17 cellular contexts compared by ENCODE assay signal in genomic region chrX:110173192-110174175, GRCh38.
A peak's percentile ranks its signal among the peaks of the same experiment; 100 is the strongest.
DNase-seq lines count a peak whose midpoint lies in the region; ATAC-seq and TF ChIP-seq lines count a peak whose summit lies in the region.
"Had no signal": no experiment of that assay in that cellular context is flagged by ENCODE, and none has a peak within 500 bp of the region (broad histone marks: within the 10 kb centered on the region; RNA-seq: fewer than 3 reads in every experiment).

No MANE protein-coding gene starts in this region.

- WGBS in esophagus, 2 donors, result 66 to 75% methylated on average over 19 of the region's 19 CpGs

- no peaks in the 10 kb centered on the region for H4K20me1 ChIP-seq in PC-9 (ENCODE audit: insufficient read depth)

- peak overlapping the region; percentile 44 for H3K27ac ChIP-seq in PC-9
- H3K27ac ChIP-seq in esophagus (ENCODE audit: low read depth in 2 of 2, low read length in 1 of 2), result peak overlapping the region; percentile 47 to 76
- H3K27ac ChIP-seq: parathyroid adenoma, uterus had no signal

- ATAC-seq in HG03378 (IDR thresholded peaks at IDR 0.05; ENCODE audit: unreplicated experiment) (no peak), HG02852 (IDR thresholded peaks at IDR 0.05; ENCODE audit: unreplicated experiment) (no peak)
- ATAC-seq: activated T-cell treated with anti-CD3 and anti-CD28 coated beads, Interleukin-2, amount 50 U/mL, for 72 hours had no signal

- no peaks in the 10 kb centered on the region for H3K36me3 ChIP-seq in PC-9 (ENCODE audit: low read depth)
- H3K36me3 ChIP-seq in esophagus (ENCODE audit: control insufficient read depth in 2 of 2, insufficient read depth in 2 of 2, low read length in 1 of 2), result no peaks in the 10 kb centered on the region
- H3K36me3 ChIP-seq: uterus had no signal

- H3K4me1 ChIP-seq in PC-9 (replicated peaks; ENCODE audit: insufficient read depth) (peaks cover 27% of the 10 kb centered on the region), esophagus (ENCODE audit: control insufficient read depth in 2 of 2, insufficient read depth in 2 of 2, low read length in 1 of 2) (peaks cover 0 to 22% of the 10 kb centered on the region in 2 donors)
- H3K4me1 ChIP-seq: parathyroid adenoma, uterus had no signal

- H3F3A ChIP-seq in PC-9 (ENCODE audit: insufficient read depth, low read depth), result peaks cover 14% of the 10 kb centered on the region

- no peak overlapping the region for H2AFZ ChIP-seq in PC-9
- H2AFZ ChIP-seq: parathyroid adenoma had no signal

- TF ChIP-seq CTCF in PC-9 (conservative IDR thresholded peaks at IDR 0.05), result no peak

- H3K9me3 ChIP-seq in PC-9 (ENCODE audit: insufficient read depth, low read depth) (no peaks in the 10 kb centered on the region), esophagus (ENCODE audit: control insufficient read depth in 2 of 2, insufficient read depth in 1 of 2, low read depth in 1 of 2, low read length in 1 of 2) (no peaks in the 10 kb centered on the region)
- H3K9me3 ChIP-seq: uterus had no signal

- H3K79me2 ChIP-seq in PC-9 (ENCODE audit: low read depth), result no peaks in the 10 kb centered on the region
- H3K79me2 ChIP-seq: parathyroid adenoma had no signal

- intact Hi-C loops in PC-9 (cut with micrococcal nuclease; ENCODE audit: unreplicated experiment), result loop anchor here (1.0 kb wide), 1 partner anchor 229 kb away; no protein-coding TSS in a partner anchor

- DNase-seq in AG20443 (ENCODE audit: low spot score), result peak; percentile 34
- peak; percentile 77 to 79 for DNase-seq in PC-9
- peak; percentile 35 for DNase-seq in myocyte (ENCODE audit: low read depth)
- no peak for DNase-seq in NCI-H446 treated with DMSO at 0.1 percent for 48 hours (lab: John Stamatoyannopoulos, UW)
- DNase-seq in G401 (ENCODE audit: low spot score), result no peak
- DNase-seq: activated CD4-positive, alpha-beta T cell treated with anti-CD3 and anti-CD28 coated beads, Interleukin-2, amount 10 ng/mL, durations not matched to agents 7 days and 5 days; activated T-cell treated with anti-CD3 and anti-CD28 coated beads, Interleukin-2, amount 50 U/mL, for 72 hours; anterior cingulate cortex; effector memory CD4-positive, alpha-beta T cell; hippocampal formation; NCI-H226; uterus had no signal

- in situ Hi-C loops in G401 (cut with HindIII; ENCODE audit: low sequenced_read_pairs), result no loop called here

- H3K9me2 ChIP-seq in PC-9 (ENCODE audit: insufficient read depth), result no peaks in the 10 kb centered on the region

- POLR2A ChIA-PET in PC-9 (lab: Charles Lee; ENCODE audit: unreplicated experiment), result interaction anchor here (0.5 kb wide), 1 partner anchor 144 kb away, joined by 3 read pairs; no protein-coding TSS in a partner anchor

- H3K27me3 ChIP-seq in PC-9 (ENCODE audit: insufficient read depth, low read depth), result no peaks in the 10 kb centered on the region
- H3K27me3 ChIP-seq in esophagus (ENCODE audit: control insufficient read depth in 1 of 2, insufficient read depth in 2 of 2, low read length in 2 of 2), result no peaks in the 10 kb centered on the region
- H3K27me3 ChIP-seq: uterus had no signal

- CTCF ChIA-PET in PC-9 (lab: Charles Lee), result no interaction called here

- BruUV-seq in PC-9 (replicated peaks; lab: Mats Ljungman, UMichigan), result TSS peak; percentile 52

- H3K4me2 ChIP-seq in PC-9, result peak overlapping the region; percentile 44

- no peak overlapping the region for H3K4me3 ChIP-seq in PC-9
- H3K4me3 ChIP-seq in esophagus (ENCODE audit: low read depth in 1 of 2, low read length in 2 of 2), result no peak overlapping the region
- H3K4me3 ChIP-seq: lung, uterus had no signal

Comparison
In these comparisons a context has a peak if more than half of its experiments do, and no peak if none do; other contexts are left out.
1. DNase-seq: peak in AG20443 (single experiment), PC-9 (2 of 2) and myocyte (single experiment); none in NCI-H446 treated with DMSO at 0.1 percent for 48 hours (single experiment) and G401 (single experiment).